28 cellular contexts compared by ENCODE assay signal in the genomic region with DNA sequence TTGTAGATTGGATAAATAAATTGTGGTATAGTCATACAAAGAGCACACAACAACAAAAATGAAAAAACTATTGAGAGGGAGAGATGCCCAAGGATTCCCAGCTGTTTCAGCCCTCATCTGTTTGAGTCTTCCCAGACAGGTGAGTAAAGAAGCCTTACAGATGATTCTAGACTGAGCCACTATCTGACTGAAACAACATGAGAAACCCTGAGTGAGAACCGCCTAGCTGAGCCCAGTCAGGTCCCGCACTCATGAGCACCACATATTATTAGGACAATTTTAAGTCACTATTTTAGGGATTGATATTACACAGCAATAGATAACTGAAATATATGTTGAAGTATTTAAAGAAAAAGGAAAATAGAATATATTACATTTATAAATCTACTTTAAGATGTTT. TPM values are rescaled to one million over a fixed set of nuclear protein-coding genes. Genes with fewer than 3 reads are reported as not detected.
"Had no signal": no experiment of that assay in that cellular context is flagged by ENCODE, and none has a peak within 500 bp of the region (broad histone marks: within the 10 kb centered on the region; RNA-seq: fewer than 3 reads in every experiment).

No MANE protein-coding gene starts in this region.

- H3K27me3 Mint-ChIP-seq: naive thymus-derived CD8-positive, alpha-beta T cell; natural killer cell treated with Interleukin-12 subunit alpha and Interleukin-12 subunit beta and Interleukin-15 and Interleukin-18, amount 100 ng/mL, for 72 hours; stimulated activated naive B cell treated with anti-CD40 and anti-IgM and Interleukin-4, amounts not matched to agents 10 μg/mL and 1 μg/mL and 100 μg/mL, for 72 hours; stimulated activated naive CD8-positive, alpha-beta T cell treated with anti-CD3 and anti-CD28 coated beads, Interleukin-15, Interleukin-2, amounts not matched to agents 100 ng/mL and 50 ng/mL, for 24 hours had no signal

- H3K27ac ChIP-seq: neutrophil, pancreas, prostate gland, spleen, thoracic aorta, thyroid gland, tibial nerve, upper lobe of left lung had no signal

- H3K36me3 ChIP-seq: neutrophil, pancreas, prostate gland, thyroid gland, upper lobe of left lung, vagina had no signal

- H3K27me3 ChIP-seq: neutrophil, pancreas, spleen, stomach, thyroid gland, tibial nerve, upper lobe of left lung, vagina had no signal

- H3K4me3 ChIP-seq: pancreas, prostate gland, skin epidermis, smooth muscle cell, spleen, stomach, thoracic aorta, thyroid gland, tibial nerve, upper lobe of left lung, vagina had no signal

- DNase-seq: naive thymus-derived CD8-positive, alpha-beta T cell; nephron progenitor cell; nucleus accumbens; pancreas; right cardiac atrium; spleen; stimulated activated CD4-positive, alpha-beta T cell treated with anti-CD3 and anti-CD28 coated beads, Interleukin-12 subunit alpha, Interleukin-12 subunit beta, amount 100 ng/mL, for 4 hours; stimulated activated CD4-positive, alpha-beta T cell treated with anti-CD3 and anti-CD28 coated beads, Interleukin-1b, Interleukin-23, amount 100 ng/mL, for 48 hours; stimulated activated CD4-positive, alpha-beta T cell treated with anti-CD3 and anti-CD28 coated beads, Interleukin-4, amount 100 ng/mL, for 1 hour; stimulated activated CD4-positive, alpha-beta T cell treated with anti-CD3 and anti-CD28 coated beads, Interleukin-4, amount 100 ng/mL, for 4 hours; stimulated activated CD8-positive, alpha-beta memory T cell treated with anti-CD3 and anti-CD28 coated beads, Interleukin-4, amount 100 ng/mL, for 48 hours; stimulated activated naive B cell treated with anti-CD40 and anti-IgM and Interleukin-4, amounts not matched to agents 10 μg/mL and 1 μg/mL and 100 μg/mL, for 72 hours; stimulated activated naive CD4-positive, alpha-beta T cell treated with Interleukin-2 at 50 U/mL for 16 hours; stomach; trophoblast cell; upper lobe of left lung had no signal

- H3K9me3 Mint-ChIP-seq: naive thymus-derived CD8-positive, alpha-beta T cell; nephron progenitor cell; neural crest cell; stimulated activated naive CD8-positive, alpha-beta T cell treated with anti-CD3 and anti-CD28 coated beads, Interleukin-15, Interleukin-2, amounts not matched to agents 100 ng/mL and 50 ng/mL, for 24 hours had no signal

- ATAC-seq: naive thymus-derived CD8-positive, alpha-beta T cell; natural killer cell treated with Interleukin-12 subunit alpha and Interleukin-12 subunit beta and Interleukin-15 and Interleukin-18, amount 100 ng/mL, for 72 hours; pancreas; right cardiac atrium; sciatic nerve; stimulated activated naive B cell treated with anti-CD40 and anti-IgM and Interleukin-4, amounts not matched to agents 10 μg/mL and 1 μg/mL and 100 μg/mL, for 72 hours had no signal

- H3K4me2 ChIP-seq: smooth muscle cell had no signal

- H3K4me1 Mint-ChIP-seq: neural crest cell had no signal

- H3K4me1 ChIP-seq: pancreas, prostate gland had no signal

- H3K4me3 Mint-ChIP-seq: naive thymus-derived CD8-positive, alpha-beta T cell; natural killer cell treated with Interleukin-12 subunit alpha and Interleukin-12 subunit beta and Interleukin-15 and Interleukin-18, amount 100 ng/mL, for 72 hours; nephron progenitor cell; neural crest cell; stimulated activated naive B cell treated with anti-CD40 and anti-IgM and Interleukin-4, amounts not matched to agents 10 μg/mL and 1 μg/mL and 100 μg/mL, for 72 hours; stimulated activated naive CD8-positive, alpha-beta T cell treated with anti-CD3 and anti-CD28 coated beads, Interleukin-15, Interleukin-2, amounts not matched to agents 100 ng/mL and 50 ng/mL, for 24 hours had no signal

- H3K9me3 ChIP-seq: neutrophil, pancreas, prostate gland, spleen, stomach, thoracic aorta, thyroid gland, tibial nerve, upper lobe of left lung, vagina had no signal

- H3K27ac Mint-ChIP-seq: natural killer cell treated with Interleukin-12 subunit alpha and Interleukin-12 subunit beta and Interleukin-15 and Interleukin-18, amount 100 ng/mL, for 72 hours; nephron progenitor cell; stimulated activated naive B cell treated with anti-CD40 and anti-IgM and Interleukin-4, amounts not matched to agents 10 μg/mL and 1 μg/mL and 100 μg/mL, for 72 hours; stimulated activated naive CD8-positive, alpha-beta T cell treated with anti-CD3 and anti-CD28 coated beads, Interleukin-15, Interleukin-2, amounts not matched to agents 100 ng/mL and 50 ng/mL, for 24 hours had no signal

RNA-seq across cellular contexts. Expression of gene PLA1A, which starts 43.7 kb away (rescaled TPM):
- total RNA-seq: naive thymus-derived CD8-positive, alpha-beta T cell; neural crest cell; smooth muscle cell had no signal
- polyA plus RNA-seq: naive thymus-derived CD8-positive, alpha-beta T cell; smooth muscle cell had no signal
